17 cellular contexts compared by ENCODE assay signal in genomic region chr1:222077191-222077590, GRCh38.
DNase-seq lines count a peak whose midpoint lies in the region; ATAC-seq and TF ChIP-seq lines count a peak whose summit lies in the region.
"Had no signal": no experiment of that assay in that cellular context is flagged by ENCODE, and none has a peak within 500 bp of the region (broad histone marks: within the 10 kb centered on the region; RNA-seq: fewer than 3 reads in every experiment).

No MANE protein-coding gene starts in this region.

- H3K4me3 ChIP-seq in GM23338 (no peak overlapping the region), breast epithelium (no peak overlapping the region)
- H3K4me3 ChIP-seq: BLaER1, GM12878 had no signal

- peaks cover 15% of the 10 kb centered on the region for H3K4me1 ChIP-seq in GM23338 (ENCODE audit: insufficient read depth)
- no peaks in the 10 kb centered on the region for H3K4me1 ChIP-seq in breast epithelium
- H3K4me1 ChIP-seq: BLaER1 had no signal

- 0 out of 3 replicates have a peak, but pooled peaks cover 2% of the 10 kb centered on the region for H3K36me3 Mint-ChIP-seq in GM23338 (ENCODE audit: low read depth)
- H3K36me3 Mint-ChIP-seq in natural killer cell treated with Interleukin-12 subunit alpha and Interleukin-12 subunit beta and Interleukin-15 and Interleukin-18, amount 100 ng/mL, for 72 hours, result no peaks in the 10 kb centered on the region
- no peaks in the 10 kb centered on the region for H3K36me3 Mint-ChIP-seq in Calu3 (ENCODE audit: insufficient read depth, unreplicated experiment)
- H3K36me3 Mint-ChIP-seq: CD14-positive monocyte; CD4-positive, alpha-beta memory T cell; CD4-positive, CD25-positive, alpha-beta regulatory T cell; CD8-positive, alpha-beta memory T cell had no signal

- TF ChIP-seq POLR2A in breast epithelium (IDR thresholded peaks at IDR 0.05), result no peak

- H3K27me3 Mint-ChIP-seq in GM23338 (ENCODE audit: insufficient read depth, low read depth, poor library complexity) (peaks cover 2% of the 10 kb centered on the region), Calu3 (ENCODE audit: unreplicated experiment) (no peaks in the 10 kb centered on the region)
- H3K27me3 Mint-ChIP-seq in natural killer cell treated with Interleukin-12 subunit alpha and Interleukin-12 subunit beta and Interleukin-15 and Interleukin-18, amount 100 ng/mL, for 72 hours, result no peaks in the 10 kb centered on the region

- H3K27ac ChIP-seq in GM23338 (ENCODE audit: low read depth) (no peak overlapping the region), breast epithelium (no peak overlapping the region)
- H3K27ac ChIP-seq: BLaER1 had no signal

- H3K4me2 ChIP-seq in GM23338, result peak overlapping the region; percentile 35; the same call in 1 of the 2 replicates
- H3K4me2 ChIP-seq: BLaER1 had no signal

- H3K9me3 Mint-ChIP-seq in GM23338, result no peaks in the 10 kb centered on the region
- no peaks in the 10 kb centered on the region for H3K9me3 Mint-ChIP-seq in natural killer cell treated with Interleukin-12 subunit alpha and Interleukin-12 subunit beta and Interleukin-15 and Interleukin-18, amount 100 ng/mL, for 72 hours
- peaks cover under 1% of the 10 kb centered on the region for H3K9me3 Mint-ChIP-seq in Calu3 (ENCODE audit: low read depth, unreplicated experiment)
- H3K9me3 Mint-ChIP-seq: CD14-positive monocyte; CD4-positive, alpha-beta memory T cell; CD8-positive, alpha-beta memory T cell had no signal

- no peaks in the 10 kb centered on the region for H3K9me3 ChIP-seq in breast epithelium
- H3K9me3 ChIP-seq: BE2C, BLaER1 had no signal

- H3K27me3 ChIP-seq in GM23338 (ENCODE audit: insufficient read depth), result no peaks in the 10 kb centered on the region
- H3K27me3 ChIP-seq in breast epithelium, result no peaks in the 10 kb centered on the region
- H3K27me3 ChIP-seq: BE2C, BLaER1 had no signal

- no TSS peak for BruUV-seq in Calu3 (replicated peaks; lab: Mats Ljungman, UMichigan)

- H3K4me1 Mint-ChIP-seq in GM23338 (peaks cover 7% of the 10 kb centered on the region), Calu3 (ENCODE audit: low read depth, unreplicated experiment) (no peaks in the 10 kb centered on the region)
- H3K4me1 Mint-ChIP-seq in natural killer cell treated with Interleukin-12 subunit alpha and Interleukin-12 subunit beta and Interleukin-15 and Interleukin-18, amount 100 ng/mL, for 72 hours (ENCODE audit: low read depth in 2 of 2), result no peaks in the 10 kb centered on the region
- H3K4me1 Mint-ChIP-seq: CD14-positive monocyte; CD4-positive, alpha-beta memory T cell; CD4-positive, CD25-positive, alpha-beta regulatory T cell; CD8-positive, alpha-beta memory T cell had no signal

- no peak for ATAC-seq in GM23338
- ATAC-seq in natural killer cell treated with Interleukin-12 subunit alpha and Interleukin-12 subunit beta and Interleukin-15 and Interleukin-18, amount 100 ng/mL, for 72 hours, result no peak
- ATAC-seq: GM12878 had no signal

- intact Hi-C loops in Calu3 (cut with micrococcal nuclease; ENCODE audit: unreplicated experiment), result no loop called here
- intact Hi-C loops in breast epithelium (cut with DNase I; ENCODE audit: low total_unique reads), result no loop called here

- H3K27ac Mint-ChIP-seq in GM23338, result no peak overlapping the region
- H3K27ac Mint-ChIP-seq in natural killer cell treated with Interleukin-12 subunit alpha and Interleukin-12 subunit beta and Interleukin-15 and Interleukin-18, amount 100 ng/mL, for 72 hours, result no peak overlapping the region
- no peak overlapping the region for H3K27ac Mint-ChIP-seq in Calu3 (ENCODE audit: unreplicated experiment)
- H3K27ac Mint-ChIP-seq: CD14-positive monocyte; CD4-positive, CD25-positive, alpha-beta regulatory T cell; CD8-positive, alpha-beta memory T cell had no signal

- no peaks in the 10 kb centered on the region for H3K79me2 ChIP-seq in GM23338 (replicated peaks; ENCODE audit: insufficient read depth)

- no peaks in the 10 kb centered on the region for H3F3A ChIP-seq in GM23338 (replicated peaks; ENCODE audit: low read depth)

- CTCF ChIA-PET in Calu3 (lab: Charles Lee), result no interaction called here

- DNase-seq in GM23338 (ENCODE audit: low spot score) (no peak), cerebellar cortex (ENCODE audit: low spot score) (peak; percentile 63), Calu3 (no peak), breast epithelium (ENCODE audit: low spot score in 2 of 2) (no peak)
- DNase-seq in natural killer cell treated with Interleukin-12 subunit alpha and Interleukin-12 subunit beta and Interleukin-15 and Interleukin-18, amount 100 ng/mL, for 72 hours (ENCODE audit: low spot score), result no peak
- DNase-seq: 8988T; ACHN; BE2C; CD4-positive, alpha-beta memory T cell; CD4-positive, CD25-positive, alpha-beta regulatory T cell; CD8-positive, alpha-beta memory T cell; COR-L47; DMS79 treated with DMSO at 0.1 percent for 48 hours; GDM1 had no signal

- no peaks in the 10 kb centered on the region for H3K9me2 ChIP-seq in GM23338 (ENCODE audit: insufficient read depth)

- H3K36me3 ChIP-seq in GM23338 (ENCODE audit: insufficient read depth), result no peaks in the 10 kb centered on the region
- H3K36me3 ChIP-seq in breast epithelium, result no peaks in the 10 kb centered on the region
- H3K36me3 ChIP-seq: BE2C, BLaER1 had no signal

- no peak overlapping the region for H2AFZ ChIP-seq in GM23338

- H3K4me3 Mint-ChIP-seq in GM23338 (no peak overlapping the region), Calu3 (ENCODE audit: low read depth, unreplicated experiment) (no peak overlapping the region)
- no peak overlapping the region for H3K4me3 Mint-ChIP-seq in natural killer cell treated with Interleukin-12 subunit alpha and Interleukin-12 subunit beta and Interleukin-15 and Interleukin-18, amount 100 ng/mL, for 72 hours
- H3K4me3 Mint-ChIP-seq: CD14-positive monocyte; CD4-positive, alpha-beta memory T cell; CD4-positive, CD25-positive, alpha-beta regulatory T cell; CD8-positive, alpha-beta memory T cell had no signal

- no peaks in the 10 kb centered on the region for H4K20me1 ChIP-seq in GM23338 (replicated peaks; ENCODE audit: insufficient read depth)
- H4K20me1 ChIP-seq: BLaER1 had no signal

- no peak for TF ChIP-seq CTCF in GM23338 (conservative IDR thresholded peaks at IDR 0.05; ENCODE audit: low read depth in 2 of 2)
- TF ChIP-seq CTCF in Calu3 (IDR thresholded peaks at IDR 0.05; ENCODE audit: unreplicated experiment), result no peak
- no peak for TF ChIP-seq CTCF in breast epithelium (IDR thresholded peaks at IDR 0.05)

TF ChIP-seq in GM23338, 12 proteins besides CTCF, POLR2A, EP300 and RAD21:
- TF ChIP-seq EZH2phosphoT487 (IDR thresholded peaks at IDR 0.05; ENCODE audit: unreplicated experiment), result no peak
